Comparison of ENCODE assay signal across 17 cellular contexts in the genomic region with DNA sequence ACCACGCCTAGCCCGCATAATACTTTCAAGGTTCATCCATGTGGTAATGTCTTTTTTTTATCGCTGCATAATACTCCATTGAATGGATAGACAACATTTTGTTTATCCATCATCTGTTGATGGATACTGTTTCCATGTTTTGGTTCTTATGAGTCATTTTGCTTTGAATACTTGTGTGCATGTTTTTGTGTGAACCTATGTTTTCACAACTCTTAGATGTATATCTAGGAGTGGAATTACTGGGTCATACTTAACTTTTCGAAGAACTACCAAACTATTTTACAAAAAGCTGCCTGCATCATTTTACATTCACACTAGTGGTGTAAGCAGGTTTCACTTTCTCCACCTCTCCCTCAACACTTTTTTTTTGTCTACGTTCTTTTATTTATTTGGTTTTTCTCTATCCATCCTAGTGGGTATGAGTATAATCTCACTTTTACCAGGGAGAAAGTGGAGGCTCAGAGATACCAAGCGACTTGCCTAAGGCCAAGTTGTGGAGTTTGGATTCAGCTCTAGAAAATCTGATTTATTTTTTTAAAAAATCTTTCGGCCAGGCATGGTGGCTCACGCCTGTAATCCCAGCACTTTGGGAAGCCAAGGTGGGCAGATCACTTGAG.
DNase-seq lines count a peak whose midpoint lies in the region; ATAC-seq and TF ChIP-seq lines count a peak whose summit lies in the region.
"Had no signal": no experiment of that assay in that cellular context is flagged by ENCODE, and none has a peak within 500 bp of the region (broad histone marks: within the 10 kb centered on the region; RNA-seq: fewer than 3 reads in every experiment).

No MANE protein-coding gene starts in this region.

- H4K8ac ChIP-seq in trophoblast cell (ENCODE audit: low read depth, low read length) = no peak overlapping the region

- no peaks in the 10 kb centered on the region for H3K36me3 Mint-ChIP-seq in activated CD8-positive, alpha-beta T cell treated with anti-CD3 and anti-CD28 coated beads for 36 hours (ENCODE audit: low read depth)
- peaks cover 2% of the 10 kb centered on the region for H3K36me3 Mint-ChIP-seq in activated CD8-positive, alpha-beta T cell treated with anti-CD3 and anti-CD28 coated beads, Interleukin-2, amount 10 ng/mL, durations not matched to agents 7 days and 5 days (ENCODE audit: low read depth)

- no peak overlapping the region for H3K4me2 ChIP-seq in trophoblast cell (ENCODE audit: low read length)
- H3K4me2 ChIP-seq: PC-9 had no signal

- H3K27me3 Mint-ChIP-seq in activated CD8-positive, alpha-beta T cell treated with anti-CD3 and anti-CD28 coated beads for 36 hours = no peaks in the 10 kb centered on the region
- H3K27me3 Mint-ChIP-seq in activated CD8-positive, alpha-beta T cell treated with anti-CD3 and anti-CD28 coated beads, Interleukin-2, amount 10 ng/mL, durations not matched to agents 7 days and 5 days (ENCODE audit: low read depth) = no peaks in the 10 kb centered on the region
- H3K27me3 Mint-ChIP-seq: stimulated activated memory B cell treated with anti-CD40 and anti-IgM and Interleukin-4, amounts not matched to agents 10 μg/mL and 1 μg/mL and 100 μg/mL, for 72 hours had no signal

- ATAC-seq in activated CD8-positive, alpha-beta T cell treated with anti-CD3 and anti-CD28 coated beads for 36 hours = peak; percentile 71
- ATAC-seq in activated CD8-positive, alpha-beta T cell treated with anti-CD3 and anti-CD28 coated beads, Interleukin-2, amount 10 ng/mL, durations not matched to agents 7 days and 5 days = no peak
- ATAC-seq in HG03565 (IDR thresholded peaks at IDR 0.05; ENCODE audit: unreplicated experiment) (no peak), HG02759 (IDR thresholded peaks at IDR 0.05; ENCODE audit: unreplicated experiment) (no peak)
- ATAC-seq: stimulated activated memory B cell treated with anti-CD40 and anti-IgM and Interleukin-4, amounts not matched to agents 10 μg/mL and 1 μg/mL and 100 μg/mL, for 72 hours had no signal

- TF ChIP-seq CTCF in activated CD8-positive, alpha-beta T cell treated with anti-CD3 and anti-CD28 coated beads for 36 hours (IDR thresholded peaks at IDR 0.05) = no peak

- no peak overlapping the region for H4K12ac ChIP-seq in trophoblast cell (ENCODE audit: low read depth, low read length)

- H3K4me1 Mint-ChIP-seq in activated CD8-positive, alpha-beta T cell treated with anti-CD3 and anti-CD28 coated beads for 36 hours (ENCODE audit: low read depth) = peaks cover 16% of the 10 kb centered on the region
- peaks cover 11% of the 10 kb centered on the region for H3K4me1 Mint-ChIP-seq in activated CD8-positive, alpha-beta T cell treated with anti-CD3 and anti-CD28 coated beads, Interleukin-2, amount 10 ng/mL, durations not matched to agents 7 days and 5 days (ENCODE audit: low read depth)

- peaks cover 8% of the 10 kb centered on the region for H3K79me2 ChIP-seq in trophoblast cell (ENCODE audit: control insufficient read depth, insufficient read depth, low read length, poor library complexity)

- H3K27me3 ChIP-seq in trophoblast cell (ENCODE audit: insufficient read depth, low read length) = no peaks in the 10 kb centered on the region
- H3K27me3 ChIP-seq: tibial nerve had no signal

- no peak overlapping the region for H3K4me3 ChIP-seq in trophoblast cell (ENCODE audit: low read depth, low read length)
- H3K4me3 ChIP-seq: PC-9, tibial nerve had no signal

- H3K27ac ChIP-seq in trophoblast cell (ENCODE audit: low read depth, low read length) = no peak overlapping the region
- H3K27ac ChIP-seq: PC-9, tibial nerve had no signal

- no peak overlapping the region for H3K14ac ChIP-seq in trophoblast cell (ENCODE audit: low read length)

- intact Hi-C loops in activated CD8-positive, alpha-beta T cell treated with anti-CD3 and anti-CD28 coated beads for 36 hours (cut with micrococcal nuclease) = no loop called here

- H3K9me3 Mint-ChIP-seq in activated CD8-positive, alpha-beta T cell treated with anti-CD3 and anti-CD28 coated beads for 36 hours = no peaks in the 10 kb centered on the region
- no peaks in the 10 kb centered on the region for H3K9me3 Mint-ChIP-seq in activated CD8-positive, alpha-beta T cell treated with anti-CD3 and anti-CD28 coated beads, Interleukin-2, amount 10 ng/mL, durations not matched to agents 7 days and 5 days (ENCODE audit: insufficient read depth)
- H3K9me3 Mint-ChIP-seq: nephron; stimulated activated memory B cell treated with anti-CD40 and anti-IgM and Interleukin-4, amounts not matched to agents 10 μg/mL and 1 μg/mL and 100 μg/mL, for 72 hours had no signal

- peak overlapping the region; percentile 52 for H3K18ac ChIP-seq in trophoblast cell (ENCODE audit: low read length)

- H2AK5ac ChIP-seq in trophoblast cell (ENCODE audit: low read length) = no peak overlapping the region

- no peaks in the 10 kb centered on the region for H3K9me3 ChIP-seq in trophoblast cell (ENCODE audit: insufficient read depth, low read depth, low read length)
- H3K9me3 ChIP-seq: tibial nerve had no signal

- H3K4ac ChIP-seq in trophoblast cell (ENCODE audit: low read depth, low read length) = no peak overlapping the region

- no peak overlapping the region for H3K9ac ChIP-seq in trophoblast cell (ENCODE audit: low read length)

- WGBS in trophoblast cell (ENCODE audit: extremely low coverage, insufficient coverage, insufficient read length) = no CpG with 5 or more reads among the region's 8 CpGs

- no peak overlapping the region for H3K4me3 Mint-ChIP-seq in activated CD8-positive, alpha-beta T cell treated with anti-CD3 and anti-CD28 coated beads for 36 hours
- no peak overlapping the region for H3K4me3 Mint-ChIP-seq in activated CD8-positive, alpha-beta T cell treated with anti-CD3 and anti-CD28 coated beads, Interleukin-2, amount 10 ng/mL, durations not matched to agents 7 days and 5 days
- H3K4me3 Mint-ChIP-seq: nephron; stimulated activated memory B cell treated with anti-CD40 and anti-IgM and Interleukin-4, amounts not matched to agents 10 μg/mL and 1 μg/mL and 100 μg/mL, for 72 hours had no signal

- POLR2A ChIA-PET in activated CD8-positive, alpha-beta T cell treated with anti-CD3 and anti-CD28 coated beads for 36 hours (lab: Charles Lee) = no interaction called here
- POLR2A ChIA-PET in activated CD8-positive, alpha-beta T cell treated with anti-CD3 and anti-CD28 coated beads, Interleukin-2, amount 10 ng/mL, durations not matched to agents 7 days and 5 days (lab: Charles Lee) = interaction anchor here (0.6 to 0.7 kb wide), 2 partner anchors 33 to 100 kb away, joined by 3 read pairs; no protein-coding TSS in a partner anchor

- no peak for DNase-seq in activated CD8-positive, alpha-beta T cell treated with anti-CD3 and anti-CD28 coated beads for 36 hours
- DNase-seq in activated CD8-positive, alpha-beta T cell treated with anti-CD3 and anti-CD28 coated beads, Interleukin-2, amount 10 ng/mL, durations not matched to agents 7 days and 5 days = no peak
- peak; percentile 53 for DNase-seq in M059J (ENCODE audit: low read depth)
- peak; percentile 50 for DNase-seq in dermis blood vessel endothelial cell
- DNase-seq in trophoblast cell = peak; percentile 80 to 97
- DNase-seq in NCI-H146 (lab: John Stamatoyannopoulos, UW) = no peak
- DNase-seq: central memory CD4-positive, alpha-beta T cell; effector CD8-positive, alpha-beta T cell; H7; IMR-90; NCI-H1694 had no signal

- peaks cover 29 to 44% of the 10 kb centered on the region in 2 experiments for H3K4me1 ChIP-seq in trophoblast cell (ENCODE audit: control insufficient read depth in 1 of 2, insufficient read depth in 2 of 2, low read length in 2 of 2)

- H2BK120ac ChIP-seq in trophoblast cell (ENCODE audit: insufficient read depth, low read length, poor library complexity) = no peak overlapping the region

- H2BK5ac ChIP-seq in trophoblast cell (ENCODE audit: low read depth, low read length, poor library complexity) = no peak overlapping the region

- peak overlapping the region; percentile 48 for H3K27ac Mint-ChIP-seq in activated CD8-positive, alpha-beta T cell treated with anti-CD3 and anti-CD28 coated beads for 36 hours
- no peak overlapping the region for H3K27ac Mint-ChIP-seq in activated CD8-positive, alpha-beta T cell treated with anti-CD3 and anti-CD28 coated beads, Interleukin-2, amount 10 ng/mL, durations not matched to agents 7 days and 5 days
- H3K27ac Mint-ChIP-seq: nephron; stimulated activated memory B cell treated with anti-CD40 and anti-IgM and Interleukin-4, amounts not matched to agents 10 μg/mL and 1 μg/mL and 100 μg/mL, for 72 hours had no signal

- CTCF ChIA-PET in activated CD8-positive, alpha-beta T cell treated with anti-CD3 and anti-CD28 coated beads for 36 hours (lab: Charles Lee) = no interaction called here
- CTCF ChIA-PET in activated CD8-positive, alpha-beta T cell treated with anti-CD3 and anti-CD28 coated beads, Interleukin-2, amount 10 ng/mL, durations not matched to agents 7 days and 5 days (lab: Charles Lee) = no interaction called here

- peaks cover 0 to 6% of the 10 kb centered on the region in 2 experiments for H3K36me3 ChIP-seq in trophoblast cell (ENCODE audit: control insufficient read depth in 1 of 2, insufficient read depth in 2 of 2, low read length in 2 of 2)

- H3K79me1 ChIP-seq in trophoblast cell (ENCODE audit: low read length) = peaks cover 12% of the 10 kb centered on the region

- no peak overlapping the region for H4K91ac ChIP-seq in trophoblast cell (ENCODE audit: low read depth, low read length)

- H3K23ac ChIP-seq in trophoblast cell (ENCODE audit: low read length) = no peak overlapping the region

- H2BK12ac ChIP-seq in trophoblast cell (ENCODE audit: low read length) = peak overlapping the region; percentile 24

- no peak overlapping the region for H2AFZ ChIP-seq in trophoblast cell (ENCODE audit: insufficient read depth, low read length, poor library complexity)
- H2AFZ ChIP-seq: PC-9 had no signal

Comparison
In these comparisons a context has a peak if more than half of its experiments do, and no peak if none do; other contexts are left out.
1. DNase-seq: peak in M059J (single experiment), dermis blood vessel endothelial cell (single experiment) and trophoblast cell (2 of 2); none in activated CD8-positive, alpha-beta T cell treated with anti-CD3 and anti-CD28 coated beads for 36 hours (single experiment), activated CD8-positive, alpha-beta T cell treated with anti-CD3 and anti-CD28 coated beads, Interleukin-2, amount 10 ng/mL, durations not matched to agents 7 days and 5 days (single experiment) and NCI-H146 (single experiment).